ENCODE assay signal across 12 cellular contexts in genomic region chr6:78436335-78436734, GRCh38.
A peak's percentile ranks its signal among the peaks of the same experiment; 100 is the strongest.
DNase-seq lines count a peak whose midpoint lies in the region; ATAC-seq and TF ChIP-seq lines count a peak whose summit lies in the region.
"Had no signal": no experiment of that assay in that cellular context is flagged by ENCODE, and none has a peak within 500 bp of the region (broad histone marks: within the 10 kb centered on the region; RNA-seq: fewer than 3 reads in every experiment).

No MANE protein-coding gene starts in this region.

- H3K4me1 ChIP-seq in GM23248 (ENCODE audit: insufficient read depth) (no peaks in the 10 kb centered on the region), OCI-LY7 (ENCODE audit: insufficient read depth, low read length, poor library complexity, severe bottlenecking) (no peaks in the 10 kb centered on the region)
- H3K4me1 ChIP-seq: HAP-1 had no signal

- H3F3A ChIP-seq in GM23248 (ENCODE audit: insufficient read depth): no peaks in the 10 kb centered on the region

- H3K9me2 ChIP-seq in GM23248 (ENCODE audit: insufficient read depth): no peaks in the 10 kb centered on the region
- no peaks in the 10 kb centered on the region for H3K9me2 ChIP-seq in OCI-LY7 (ENCODE audit: insufficient read depth, low read length)

- H3K4me2 ChIP-seq in GM23248 (ENCODE audit: unreplicated experiment) (no peak overlapping the region), OCI-LY7 (ENCODE audit: low read length) (no peak overlapping the region)

- intact Hi-C loops in OCI-LY7 (cut with micrococcal nuclease; ENCODE audit: unreplicated experiment): no loop called here
- intact Hi-C loops in activated CD4-positive, alpha-beta memory T cell treated with anti-CD3 and anti-CD28 coated beads for 36 hours (cut with micrococcal nuclease): no loop called here

- H3K9ac ChIP-seq in GM23248: no peak overlapping the region

- DNase-seq in AG04450 (ENCODE audit: low read depth, low spot score) (peak; percentile 8), GM23248 (peak; percentile 54), OCI-LY7 (ENCODE audit: low spot score) (no peak), fibroblast of villous mesenchyme (ENCODE audit: low read depth) (peak; percentile 36), GM19240 (ENCODE audit: insufficient read length, low spot score) (no peak), NCI-H524 treated with DMSO at 0.1 percent for 48 hours (lab: John Stamatoyannopoulos, UW) (no peak)
- DNase-seq in activated CD4-positive, alpha-beta memory T cell treated with anti-CD3 and anti-CD28 coated beads for 36 hours: no peak
- no peak for DNase-seq in activated T-cell treated with anti-CD3 and anti-CD28 coated beads, Interleukin-2, amount 50 U/mL, for 72 hours
- DNase-seq: effector CD8-positive, alpha-beta T cell; NCI-H1694 treated with DMSO at 0.1 percent for 48 hours had no signal

- TF ChIP-seq CTCF in AG04450 (IDR thresholded peaks at IDR 0.05; ENCODE audit: low read depth, low read length): peak; percentile 53
- peak; percentile 45 for TF ChIP-seq CTCF in OCI-LY7 (conservative IDR thresholded peaks at IDR 0.05; ENCODE audit: low read length)
- peak; percentile 50 for TF ChIP-seq CTCF in fibroblast of villous mesenchyme (IDR thresholded peaks at IDR 0.05; ENCODE audit: insufficient read depth, low read depth, low read length)

- no peak for ATAC-seq in activated T-cell treated with anti-CD3 and anti-CD28 coated beads, Interleukin-2, amount 50 U/mL, for 72 hours (replicated peaks in 1 of 2)
- ATAC-seq: naive thymus-derived CD8-positive, alpha-beta T cell had no signal

- CTCF ChIA-PET in AG04450 (lab: Charles Lee) (interaction anchor here (3.3 kb wide), 1 partner anchor 374 kb away, joined by 13 read pairs; no protein-coding TSS in a partner anchor), OCI-LY7 (lab: Charles Lee; ENCODE audit: unreplicated experiment) (no interaction called here)
- CTCF ChIA-PET in activated CD4-positive, alpha-beta memory T cell treated with anti-CD3 and anti-CD28 coated beads for 36 hours (lab: Charles Lee): no interaction called here

- H3K79me2 ChIP-seq in GM23248 (ENCODE audit: insufficient read depth): no peaks in the 10 kb centered on the region
- no peaks in the 10 kb centered on the region for H3K79me2 ChIP-seq in OCI-LY7 (ENCODE audit: insufficient read depth, low read depth, low read length)

- H3K27ac ChIP-seq in AG04450 (ENCODE audit: low read depth, low read length) (no peak overlapping the region), GM23248 (no peak overlapping the region), OCI-LY7 (ENCODE audit: low read depth, low read length, poor library complexity, severe bottlenecking) (no peak overlapping the region)

- H3K4me3 Mint-ChIP-seq in activated CD4-positive, alpha-beta memory T cell treated with anti-CD3 and anti-CD28 coated beads for 36 hours: no peak overlapping the region
- H3K4me3 Mint-ChIP-seq in activated T-cell treated with anti-CD3 and anti-CD28 coated beads, Interleukin-2, amount 50 U/mL, for 72 hours: no peak overlapping the region
- H3K4me3 Mint-ChIP-seq: naive thymus-derived CD8-positive, alpha-beta T cell had no signal

- H3K9me3 ChIP-seq in AG04450 (ENCODE audit: control insufficient read depth, insufficient read depth, low read length) (no peaks in the 10 kb centered on the region), GM23248 (ENCODE audit: low read depth) (no peaks in the 10 kb centered on the region), OCI-LY7 (ENCODE audit: low read length) (no peaks in the 10 kb centered on the region)
- H3K9me3 ChIP-seq: HAP-1 had no signal

- POLR2A ChIA-PET in AG04450 (lab: Yijun Ruan, JAX): no interaction called here
- POLR2A ChIA-PET in OCI-LY7 (lab: Charles Lee): no interaction called here
- POLR2A ChIA-PET in activated CD4-positive, alpha-beta memory T cell treated with anti-CD3 and anti-CD28 coated beads for 36 hours (lab: Charles Lee): no interaction called here

- in situ Hi-C loops in GM23248 (cut with MboI): no loop called here

- H3K4me3 ChIP-seq in AG04450 (ENCODE audit: low read depth, low read length): no peak overlapping the region
- no peak overlapping the region for H3K4me3 ChIP-seq in GM23248
- H3K4me3 ChIP-seq in OCI-LY7 (ENCODE audit: low read depth, low read length, poor library complexity, severe bottlenecking): no peak overlapping the region
- H3K4me3 ChIP-seq in fibroblast of villous mesenchyme (ENCODE audit: low read depth, low read length): no peak overlapping the region
- H3K4me3 ChIP-seq: HAP-1 had no signal

- H2AFZ ChIP-seq in GM23248 (no peak overlapping the region), OCI-LY7 (ENCODE audit: low read length) (no peak overlapping the region)

- H3K4me1 Mint-ChIP-seq in activated CD4-positive, alpha-beta memory T cell treated with anti-CD3 and anti-CD28 coated beads for 36 hours (ENCODE audit: low read depth): no peaks in the 10 kb centered on the region
- H3K4me1 Mint-ChIP-seq in activated T-cell treated with anti-CD3 and anti-CD28 coated beads, Interleukin-2, amount 50 U/mL, for 72 hours (ENCODE audit: low read depth): no peaks in the 10 kb centered on the region
- H3K4me1 Mint-ChIP-seq: naive thymus-derived CD8-positive, alpha-beta T cell had no signal

- no peak overlapping the region for H3K27ac Mint-ChIP-seq in activated CD4-positive, alpha-beta memory T cell treated with anti-CD3 and anti-CD28 coated beads for 36 hours
- H3K27ac Mint-ChIP-seq in activated T-cell treated with anti-CD3 and anti-CD28 coated beads, Interleukin-2, amount 50 U/mL, for 72 hours: no peak overlapping the region
- H3K27ac Mint-ChIP-seq: naive thymus-derived CD8-positive, alpha-beta T cell had no signal

- H3K27me3 ChIP-seq in AG04450 (ENCODE audit: control insufficient read depth, insufficient read depth, low read length): no peaks in the 10 kb centered on the region
- H3K27me3 ChIP-seq in GM23248 (replicated peaks; ENCODE audit: insufficient read depth): no peaks in the 10 kb centered on the region

- H4K20me1 ChIP-seq in GM23248 (ENCODE audit: insufficient read depth) (no peaks in the 10 kb centered on the region), OCI-LY7 (ENCODE audit: insufficient read depth, low read length) (no peaks in the 10 kb centered on the region)

- no peaks in the 10 kb centered on the region for H3K36me3 Mint-ChIP-seq in activated CD4-positive, alpha-beta memory T cell treated with anti-CD3 and anti-CD28 coated beads for 36 hours
- H3K36me3 Mint-ChIP-seq in activated T-cell treated with anti-CD3 and anti-CD28 coated beads, Interleukin-2, amount 50 U/mL, for 72 hours (ENCODE audit: insufficient read depth in 2 of 2): no peaks in the 10 kb centered on the region
- H3K36me3 Mint-ChIP-seq: naive thymus-derived CD8-positive, alpha-beta T cell had no signal

- H3K36me3 ChIP-seq in GM23248 (ENCODE audit: low read depth) (no peaks in the 10 kb centered on the region), OCI-LY7 (ENCODE audit: insufficient read depth, low read length) (no peaks in the 10 kb centered on the region)
- H3K36me3 ChIP-seq: HAP-1 had no signal

- H3K9me3 Mint-ChIP-seq in activated CD4-positive, alpha-beta memory T cell treated with anti-CD3 and anti-CD28 coated beads for 36 hours: peaks cover 6% of the 10 kb centered on the region
- peaks cover 0 to 1% of the 10 kb centered on the region in 2 donors for H3K9me3 Mint-ChIP-seq in activated T-cell treated with anti-CD3 and anti-CD28 coated beads, Interleukin-2, amount 50 U/mL, for 72 hours

- no TSS peak for BruUV-seq in OCI-LY7 (replicated peaks; lab: Mats Ljungman, UMichigan)

- H3K27me3 Mint-ChIP-seq in activated CD4-positive, alpha-beta memory T cell treated with anti-CD3 and anti-CD28 coated beads for 36 hours: no peaks in the 10 kb centered on the region
- no peaks in the 10 kb centered on the region for H3K27me3 Mint-ChIP-seq in activated T-cell treated with anti-CD3 and anti-CD28 coated beads, Interleukin-2, amount 50 U/mL, for 72 hours (ENCODE audit: low read depth)
- H3K27me3 Mint-ChIP-seq: naive thymus-derived CD8-positive, alpha-beta T cell had no signal

Comparison
In these comparisons a context has a peak if more than half of its experiments do, and no peak if none do; other contexts are left out.
1. DNase-seq: peak in AG04450 (single experiment), GM23248 (single experiment) and fibroblast of villous mesenchyme (single experiment); none in OCI-LY7 (single experiment), GM19240 (single experiment), activated CD4-positive, alpha-beta memory T cell treated with anti-CD3 and anti-CD28 coated beads for 36 hours (single experiment), NCI-H524 treated with DMSO at 0.1 percent for 48 hours (single experiment) and activated T-cell treated with anti-CD3 and anti-CD28 coated beads, Interleukin-2, amount 50 U/mL, for 72 hours (0 of 2).
2. Peak in every context shown above with its lines, with median percentiles within 50 percentile points of each other: CTCF ChIP-seq.